In the genomic region with DNA sequence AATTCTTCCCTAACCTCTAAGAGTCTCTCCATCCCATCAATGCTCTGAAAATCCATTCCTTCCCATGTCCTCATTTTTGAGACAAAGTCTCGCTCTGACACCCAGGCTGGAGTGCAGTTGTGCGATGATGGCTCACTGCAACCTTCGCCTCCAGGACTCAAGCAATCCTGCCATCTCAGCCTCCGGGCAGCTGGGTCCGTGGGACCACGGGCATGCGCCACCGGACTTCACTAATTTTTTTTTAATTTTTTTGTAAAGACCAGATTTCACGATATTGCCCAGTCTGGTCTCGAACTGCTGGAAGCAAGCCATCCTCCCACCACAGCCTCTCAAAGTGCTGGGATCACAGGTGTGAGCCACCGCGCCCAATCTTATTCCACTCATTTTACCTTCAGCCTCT, we compare ENCODE assay signal across 1 cellular context.
TF ChIP-seq lines count a peak whose summit lies in the region.

No MANE protein-coding gene starts in this region.

TF ChIP-seq in GM12878, 131 proteins besides CTCF, POLR2A, EP300 and RAD21 (continued from another document):
- TF ChIP-seq, protein P1, sequence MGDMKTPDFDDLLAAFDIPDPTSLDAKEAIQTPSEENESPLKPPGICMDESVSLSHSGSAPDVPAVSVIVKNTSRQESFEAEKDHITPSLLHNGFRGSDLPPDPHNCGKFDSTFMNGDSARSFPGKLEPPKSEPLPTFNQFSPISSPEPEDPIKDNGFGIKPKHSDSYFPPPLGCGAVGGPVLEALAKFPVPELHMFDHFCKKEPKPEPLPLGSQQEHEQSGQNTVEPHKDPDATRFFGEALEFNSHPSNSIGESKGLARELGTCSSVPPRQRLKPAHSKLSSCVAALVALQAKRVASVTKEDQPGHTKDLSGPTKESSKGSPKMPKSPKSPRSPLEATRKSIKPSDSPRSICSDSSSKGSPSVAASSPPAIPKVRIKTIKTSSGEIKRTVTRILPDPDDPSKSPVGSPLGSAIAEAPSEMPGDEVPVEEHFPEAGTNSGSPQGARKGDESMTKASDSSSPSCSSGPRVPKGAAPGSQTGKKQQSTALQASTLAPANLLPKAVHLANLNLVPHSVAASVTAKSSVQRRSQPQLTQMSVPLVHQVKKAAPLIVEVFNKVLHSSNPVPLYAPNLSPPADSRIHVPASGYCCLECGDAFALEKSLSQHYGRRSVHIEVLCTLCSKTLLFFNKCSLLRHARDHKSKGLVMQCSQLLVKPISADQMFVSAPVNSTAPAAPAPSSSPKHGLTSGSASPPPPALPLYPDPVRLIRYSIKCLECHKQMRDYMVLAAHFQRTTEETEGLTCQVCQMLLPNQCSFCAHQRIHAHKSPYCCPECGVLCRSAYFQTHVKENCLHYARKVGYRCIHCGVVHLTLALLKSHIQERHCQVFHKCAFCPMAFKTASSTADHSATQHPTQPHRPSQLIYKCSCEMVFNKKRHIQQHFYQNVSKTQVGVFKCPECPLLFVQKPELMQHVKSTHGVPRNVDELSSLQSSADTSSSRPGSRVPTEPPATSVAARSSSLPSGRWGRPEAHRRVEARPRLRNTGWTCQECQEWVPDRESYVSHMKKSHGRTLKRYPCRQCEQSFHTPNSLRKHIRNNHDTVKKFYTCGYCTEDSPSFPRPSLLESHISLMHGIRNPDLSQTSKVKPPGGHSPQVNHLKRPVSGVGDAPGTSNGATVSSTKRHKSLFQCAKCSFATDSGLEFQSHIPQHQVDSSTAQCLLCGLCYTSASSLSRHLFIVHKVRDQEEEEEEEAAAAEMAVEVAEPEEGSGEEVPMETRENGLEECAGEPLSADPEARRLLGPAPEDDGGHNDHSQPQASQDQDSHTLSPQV (IDR thresholded peaks at IDR 0.05), result no peak
- TF ChIP-seq MEF2A (IDR thresholded peaks at IDR 0.05; ENCODE audit: insufficient read depth, low read depth, low read length) (no peak), MEF2B (IDR thresholded peaks at IDR 0.05; ENCODE audit: partially characterized antibody, poor library complexity, severe bottlenecking) (no peak)
